ENCODE assay signal across 7 cellular contexts in the genomic region with DNA sequence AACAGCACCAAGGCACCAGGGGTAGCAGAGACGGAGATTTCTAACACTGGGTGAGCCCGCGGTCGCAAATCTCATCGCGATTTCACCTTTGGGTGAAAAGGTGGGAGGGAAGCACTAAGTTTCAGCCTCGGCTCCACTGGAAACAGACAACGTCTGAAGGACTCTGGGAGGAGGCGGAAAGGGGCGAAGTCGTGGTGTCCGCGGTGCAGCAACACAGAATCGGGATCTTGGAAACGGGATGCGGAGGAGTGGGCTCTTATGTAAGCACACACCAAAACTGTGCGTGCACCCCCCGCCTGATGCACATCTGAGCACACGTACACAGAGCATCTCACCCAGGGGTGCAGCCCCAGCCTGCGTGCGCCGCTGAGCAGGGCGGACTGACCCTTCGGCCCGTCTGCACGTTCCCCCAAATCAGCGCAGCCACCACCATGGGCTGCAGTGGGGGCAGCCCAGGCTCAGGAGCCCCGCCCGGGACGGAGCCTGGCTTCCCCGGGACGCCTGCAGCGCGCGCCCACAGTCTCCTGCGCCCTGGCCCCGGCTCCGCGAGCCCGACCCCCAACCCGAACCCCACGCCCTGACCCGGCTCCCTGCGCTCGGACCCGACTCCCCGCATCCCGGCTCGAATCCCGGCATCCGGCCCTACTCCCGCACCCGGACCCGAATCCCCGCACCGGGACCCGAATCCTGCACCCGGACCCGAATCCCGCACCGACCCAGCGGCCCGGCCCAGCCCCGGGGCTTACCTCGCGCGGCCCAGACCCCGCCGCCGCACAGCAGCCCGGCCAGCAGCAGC. TPM values are rescaled to one million over a fixed set of nuclear protein-coding genes. Genes with fewer than 3 reads are reported as not detected.
A peak's percentile ranks its signal among the peaks of the same experiment; 100 is the strongest.
DNase-seq lines count a peak whose midpoint lies in the region; ATAC-seq and TF ChIP-seq lines count a peak whose summit lies in the region.

No MANE protein-coding gene starts in this region.

- CTCF ChIA-PET in activated CD4-positive, alpha-beta memory T cell treated with anti-CD3 and anti-CD28 coated beads, Interleukin-2, amount 10 ng/mL, durations not matched to agents 7 days and 5 days (lab: Charles Lee), result interaction anchor here (1.1 to 3.5 kb wide), 3 partner anchors 22 to 38 kb away, joined by 3 to 30 read pairs (median 6); no protein-coding TSS in a partner anchor

- no peak for TF ChIP-seq EP300 in esophagus muscularis mucosa (IDR thresholded peaks at IDR 0.05)

- intact Hi-C loops in esophagus muscularis mucosa (cut with DNase I), result no loop called here

- H3K27me3 Mint-ChIP-seq in activated CD4-positive, alpha-beta memory T cell treated with anti-CD3 and anti-CD28 coated beads, Interleukin-2, amount 10 ng/mL, durations not matched to agents 7 days and 5 days, result peaks cover 6% of the 10 kb centered on the region
- H3K27me3 Mint-ChIP-seq in nephron (ENCODE audit: low read depth), result peaks cover 6% of the 10 kb centered on the region

- H3K9me3 ChIP-seq in esophagus muscularis mucosa, result no peaks in the 10 kb centered on the region

- no peaks in the 10 kb centered on the region for H3K36me3 ChIP-seq in esophagus muscularis mucosa

- POLR2A ChIA-PET in activated CD4-positive, alpha-beta memory T cell treated with anti-CD3 and anti-CD28 coated beads, Interleukin-2, amount 10 ng/mL, durations not matched to agents 7 days and 5 days (lab: Charles Lee), result interaction anchor here (0.9 to 1.3 kb wide), 4 partner anchors 23 to 169 kb away, joined by 3 to 5 read pairs (median 4); no protein-coding TSS in a partner anchor

- no peaks in the 10 kb centered on the region for H3K9me3 Mint-ChIP-seq in activated CD4-positive, alpha-beta memory T cell treated with anti-CD3 and anti-CD28 coated beads, Interleukin-2, amount 10 ng/mL, durations not matched to agents 7 days and 5 days
- no peaks in the 10 kb centered on the region for H3K9me3 Mint-ChIP-seq in nephron

- WGBS in esophagus muscularis mucosa, result 0% methylated on average over 32 of the region's 71 CpGs

- ATAC-seq in GM18498 (IDR thresholded peaks at IDR 0.05; ENCODE audit: unreplicated experiment), result peak; percentile 36
- no peak for ATAC-seq in GM19328 (IDR thresholded peaks at IDR 0.05; ENCODE audit: unreplicated experiment)

- peak overlapping the region; percentile 91 for H3K4me3 Mint-ChIP-seq in activated CD4-positive, alpha-beta memory T cell treated with anti-CD3 and anti-CD28 coated beads, Interleukin-2, amount 10 ng/mL, durations not matched to agents 7 days and 5 days
- H3K4me3 Mint-ChIP-seq in nephron, result peak overlapping the region; percentile 92 to 96 (median 92)

- H3K27ac ChIP-seq in esophagus muscularis mucosa (replicated peaks in 1 of 4), result peak overlapping the region; percentile 90 to 98 (median 92)

- H3K36me3 Mint-ChIP-seq in activated CD4-positive, alpha-beta memory T cell treated with anti-CD3 and anti-CD28 coated beads, Interleukin-2, amount 10 ng/mL, durations not matched to agents 7 days and 5 days (ENCODE audit: low read depth), result peaks cover 11% of the 10 kb centered on the region
- H3K36me3 Mint-ChIP-seq in nephron (ENCODE audit: low read depth), result peaks cover 6% of the 10 kb centered on the region

- DNase-seq in HuH-7.5 (ENCODE audit: low spot score) (peak; percentile 35), esophagus muscularis mucosa (ENCODE audit: extremely low spot score) (no peak), epidermal melanocyte (ENCODE audit: insufficient read length, low spot score) (no peak)
- DNase-seq in activated CD4-positive, alpha-beta memory T cell treated with anti-CD3 and anti-CD28 coated beads, Interleukin-2, amount 10 ng/mL, durations not matched to agents 7 days and 5 days, result peak; percentile 42

- H3K27ac Mint-ChIP-seq in activated CD4-positive, alpha-beta memory T cell treated with anti-CD3 and anti-CD28 coated beads, Interleukin-2, amount 10 ng/mL, durations not matched to agents 7 days and 5 days, result peak overlapping the region; percentile 74
- H3K27ac Mint-ChIP-seq in nephron, result peak overlapping the region; percentile 73 to 87 (median 84)

- H3K4me1 ChIP-seq in esophagus muscularis mucosa, result peaks cover 23 to 53% (median 42%) of the 10 kb centered on the region in 4 donors

- H3K27me3 ChIP-seq in esophagus muscularis mucosa, result no peaks in the 10 kb centered on the region

- TF ChIP-seq POLR2A in esophagus muscularis mucosa (IDR thresholded peaks at IDR 0.05; ENCODE audit: low read depth), result no peak

- peaks cover 50% of the 10 kb centered on the region for H3K4me1 Mint-ChIP-seq in activated CD4-positive, alpha-beta memory T cell treated with anti-CD3 and anti-CD28 coated beads, Interleukin-2, amount 10 ng/mL, durations not matched to agents 7 days and 5 days
- peaks cover 27% of the 10 kb centered on the region for H3K4me1 Mint-ChIP-seq in nephron

- TF ChIP-seq CTCF in esophagus muscularis mucosa (IDR thresholded peaks at IDR 0.05) (no peak), nephron (IDR thresholded peaks at IDR 0.05; ENCODE audit: unreplicated experiment in 3 of 3) (no peak)

- peak overlapping the region; percentile 84 to 93 (median 91) for H3K4me3 ChIP-seq in esophagus muscularis mucosa

RNA-seq across cellular contexts. Expression of a gene that starts 0.7 kb away (rescaled TPM):
- total RNA-seq in activated CD4-positive, alpha-beta memory T cell treated with anti-CD3 and anti-CD28 coated beads, Interleukin-2, amount 10 ng/mL, durations not matched to agents 7 days and 5 days, result 100 to 1,000 TPM in 1 of 2 experiments, 10 to 100 TPM in 1; 96.9 to 102 TPM
- total RNA-seq in esophagus muscularis mucosa, result 100 to 1,000 TPM in 1 of 4 donors, 10 to 100 TPM in 3; 47.1 to 109 (median 72.3) TPM

Comparison
In these comparisons a context has a peak if more than half of its experiments do, and no peak if none do; other contexts are left out.
1. DNase-seq: peak in HuH-7.5 (single experiment) and activated CD4-positive, alpha-beta memory T cell treated with anti-CD3 and anti-CD28 coated beads, Interleukin-2, amount 10 ng/mL, durations not matched to agents 7 days and 5 days (single experiment); none in esophagus muscularis mucosa (single experiment) and epidermal melanocyte (single experiment).